In genomic region chr13:24670927-24671326, GRCh38 we compare ENCODE assay signal across 10 cellular contexts. TPM values are rescaled to one million over a fixed set of nuclear protein-coding genes. Genes with fewer than 3 reads are reported as not detected.
A peak's percentile ranks its signal among the peaks of the same experiment; 100 is the strongest.
DNase-seq lines count a peak whose midpoint lies in the region; TF ChIP-seq lines count a peak whose summit lies in the region.
"Had no signal": no experiment of that assay in that cellular context is flagged by ENCODE, and none has a peak within 500 bp of the region (broad histone marks: within the 10 kb centered on the region; RNA-seq: fewer than 3 reads in every experiment).

No MANE protein-coding gene starts in this region.

- in situ Hi-C loops in KBM-7 (cut with MboI; ENCODE audit: low pct_unique_long_range_greater_than_20kb, low sequenced_read_pairs): no loop called here

- TF ChIP-seq CTCF in nephron (IDR thresholded peaks at IDR 0.05; ENCODE audit: unreplicated experiment in 3 of 3) (no peak), testis (IDR thresholded peaks at IDR 0.05) (no peak), adrenal gland (IDR thresholded peaks at IDR 0.05) (no peak)

- 27 to 32% methylated on average over 7 of the region's 7 CpGs for WGBS in testis, 2 donors
- WGBS in adrenal gland, 4 donors: 18 to 21% (median 19%) methylated on average over 7 of the region's 7 CpGs

- H3K9me3 ChIP-seq in testis: no peaks in the 10 kb centered on the region
- no peaks in the 10 kb centered on the region for H3K9me3 ChIP-seq in adrenal gland (replicated peaks in 1 of 3)
- H3K9me3 ChIP-seq: SJCRH30 had no signal

- H3K36me3 Mint-ChIP-seq in nephron (ENCODE audit: low read depth): no peaks in the 10 kb centered on the region

- H3K27me3 ChIP-seq in testis (no peaks in the 10 kb centered on the region), adrenal gland (no peaks in the 10 kb centered on the region)

- DNase-seq in Daoy (ENCODE audit: low read depth): peak; percentile 54
- peak; percentile 72 for DNase-seq in KBM-7
- DNase-seq in astrocyte of the hippocampus (ENCODE audit: low read depth, low spot score): peak; percentile 35
- no peak for DNase-seq in testis
- no peak for DNase-seq in adrenal gland
- no peak for DNase-seq in HPDE6-E6E7 (ENCODE audit: extremely low spot score)
- no peak for DNase-seq in NCI-H2107 (lab: John Stamatoyannopoulos, UW)

- H3K4me3 ChIP-seq in testis (no peak overlapping the region), adrenal gland (no peak overlapping the region)
- H3K4me3 ChIP-seq: lung, SJCRH30 had no signal

- H3K4me1 ChIP-seq in testis: no peaks in the 10 kb centered on the region
- H3K4me1 ChIP-seq in adrenal gland (replicated peaks in 1 of 2): peaks cover 0 to 3% of the 10 kb centered on the region in 2 donors
- H3K4me1 ChIP-seq: SJCRH30 had no signal

- H3K27ac ChIP-seq in testis: no peak overlapping the region
- no peak overlapping the region for H3K27ac ChIP-seq in adrenal gland
- H3K27ac ChIP-seq: SJCRH30 had no signal

- H3K36me3 ChIP-seq in testis (ENCODE audit: low read depth, missing control alignments) (no peaks in the 10 kb centered on the region), adrenal gland (replicated peaks in 1 of 2) (no peaks in the 10 kb centered on the region)
- H3K36me3 ChIP-seq: SJCRH30 had no signal

- peaks cover 24% of the 10 kb centered on the region for H3K4me1 Mint-ChIP-seq in nephron

- H3K9me3 Mint-ChIP-seq in nephron: no peaks in the 10 kb centered on the region

- intact Hi-C loops in testis (cut with DNase I; ENCODE audit: low total_unique reads) (no loop called here), adrenal gland (cut with DNase I) (loop anchor here in 1 of 2 donors (2.0 kb wide), 1 partner anchor 66 kb away; no protein-coding TSS in a partner anchor)

- peaks cover 16% of the 10 kb centered on the region for H3K27me3 Mint-ChIP-seq in nephron (ENCODE audit: low read depth)

- peak overlapping the region in 2 of 3 experiments; percentile 4 to 30 for H3K4me3 Mint-ChIP-seq in nephron

- peak overlapping the region; percentile 71 to 95 (median 71) for H3K27ac Mint-ChIP-seq in nephron

- TF ChIP-seq POLR2A in testis (IDR thresholded peaks at IDR 0.05) (no peak), adrenal gland (IDR thresholded peaks at IDR 0.05) (no peak)

RNA-seq across cellular contexts. Expression of gene ATP12A, which starts 9.3 kb away (rescaled TPM):
- total RNA-seq in Daoy (2014; rRNA removed; shearing (Covaris generic)): 0.06 TPM in 1 of 2 replicates, not detected in the other
- total RNA-seq in testis: 1 to 10 TPM in 1 of 2 donors, under 1 TPM in 1; 0.94 to 1.2 TPM
- polyA plus RNA-seq in testis (ENCODE audit: insufficient read depth, low read depth, low replicate concordance): 1.6 TPM
- under 1 TPM in 1 of 8 donors, not detected in 7; 0.04 TPM for total RNA-seq in adrenal gland
- not detected for polyA plus RNA-seq in adrenal gland

Comparison
In these comparisons a context has a peak if more than half of its experiments do, and no peak if none do; other contexts are left out.
1. DNase-seq: peak in Daoy (single experiment), KBM-7 (single experiment) and astrocyte of the hippocampus (single experiment); none in testis (single experiment), adrenal gland (0 of 7), HPDE6-E6E7 (single experiment) and NCI-H2107 (single experiment).